In genomic region chr16:80200079-80200478, GRCh38 we compare ENCODE assay signal across 16 cellular contexts.
DNase-seq lines count a peak whose midpoint lies in the region; ATAC-seq and TF ChIP-seq lines count a peak whose summit lies in the region.
"Had no signal": no experiment of that assay in that cellular context is flagged by ENCODE, and none has a peak within 500 bp of the region (broad histone marks: within the 10 kb centered on the region; RNA-seq: fewer than 3 reads in every experiment).

No MANE protein-coding gene starts in this region.

- no peaks in the 10 kb centered on the region for H3K36me3 ChIP-seq in brain microvascular endothelial cell (replicated peaks)
- H3K36me3 ChIP-seq in hepatocyte (replicated peaks; ENCODE audit: insufficient read depth, low read depth): no peaks in the 10 kb centered on the region
- H3K36me3 ChIP-seq: BLaER1 had no signal

- H3K4me2 ChIP-seq in hepatocyte: no peak overlapping the region
- H3K4me2 ChIP-seq: BLaER1, GM23338 had no signal

- H3K79me2 ChIP-seq in hepatocyte: no peaks in the 10 kb centered on the region

- no peaks in the 10 kb centered on the region for H3K4me1 ChIP-seq in hepatocyte (ENCODE audit: insufficient read depth)
- H3K4me1 ChIP-seq: BLaER1 had no signal

- H3K4me3 ChIP-seq in brain microvascular endothelial cell (ENCODE audit: low read depth, low read length) (no peak overlapping the region), hepatocyte (no peak overlapping the region)
- H3K4me3 ChIP-seq: BLaER1, GM23338 had no signal

- no peak for TF ChIP-seq CTCF in brain microvascular endothelial cell (IDR thresholded peaks at IDR 0.05; ENCODE audit: low read depth, low read length, missing control alignments)
- no peak for TF ChIP-seq CTCF in hepatocyte (IDR thresholded peaks at IDR 0.05; ENCODE audit: poor library complexity)

- no peaks in the 10 kb centered on the region for H4K20me1 ChIP-seq in hepatocyte (ENCODE audit: insufficient read depth, poor library complexity, severe bottlenecking)
- H4K20me1 ChIP-seq: BLaER1 had no signal

- in situ Hi-C loops in brain microvascular endothelial cell (cut with HindIII; ENCODE audit: low pct_ligation_motif_present, low sequenced_read_pairs): no loop called here
- in situ Hi-C loops in G401 (cut with HindIII; ENCODE audit: low sequenced_read_pairs): no loop called here

- H3K9me3 ChIP-seq in hepatocyte (ENCODE audit: low read depth): no peaks in the 10 kb centered on the region
- H3K9me3 ChIP-seq: BLaER1, Caco-2 had no signal

- 74% methylated on average over 3 of the region's 3 CpGs for WGBS in hepatocyte (ENCODE audit: low lambda C conversion rate, missing lambda C conversion rate)

- H3K27ac ChIP-seq in brain microvascular endothelial cell (no peak overlapping the region), hepatocyte (peak overlapping the region; percentile 49)
- H3K27ac ChIP-seq: BLaER1 had no signal

- H3K27me3 ChIP-seq in brain microvascular endothelial cell (replicated peaks) (no peaks in the 10 kb centered on the region), hepatocyte (no peaks in the 10 kb centered on the region)
- H3K27me3 ChIP-seq: BLaER1 had no signal

- no peak overlapping the region for H2AFZ ChIP-seq in hepatocyte
- H2AFZ ChIP-seq: GM23338 had no signal

- no peak for ATAC-seq in HG03460 (IDR thresholded peaks at IDR 0.05; ENCODE audit: unreplicated experiment)
- ATAC-seq: GM23338 had no signal

- peak; percentile 53 for DNase-seq in ELR (ENCODE audit: low read depth)
- peak; percentile 26 for DNase-seq in brain microvascular endothelial cell
- no peak for DNase-seq in hepatocyte (ENCODE audit: low spot score)
- no peak for DNase-seq in DMS79 treated with DMSO at 0.1 percent for 48 hours (lab: John Stamatoyannopoulos, UW)
- no peak for DNase-seq in G401 (ENCODE audit: low spot score)
- DNase-seq in activated CD4-positive, alpha-beta T cell treated with anti-CD3 and anti-CD28 coated beads, Interleukin-2, amount 50 U/mL, for 1 hour: no peak
- DNase-seq: AML-193; Caco-2; CD8-positive, alpha-beta memory T cell; DMS53; EL; H7; KG1 had no signal

- H3K9me2 ChIP-seq in hepatocyte (replicated peaks; ENCODE audit: insufficient read depth): no peaks in the 10 kb centered on the region

Comparison
In these comparisons a context has a peak if more than half of its experiments do, and no peak if none do; other contexts are left out.
1. DNase-seq: peak in ELR (single experiment) and brain microvascular endothelial cell (single experiment); none in hepatocyte (single experiment), DMS79 treated with DMSO at 0.1 percent for 48 hours (single experiment), G401 (single experiment) and activated CD4-positive, alpha-beta T cell treated with anti-CD3 and anti-CD28 coated beads, Interleukin-2, amount 50 U/mL, for 1 hour (single experiment).